Comparison of ENCODE assay signal across 13 cellular contexts in the genomic region with DNA sequence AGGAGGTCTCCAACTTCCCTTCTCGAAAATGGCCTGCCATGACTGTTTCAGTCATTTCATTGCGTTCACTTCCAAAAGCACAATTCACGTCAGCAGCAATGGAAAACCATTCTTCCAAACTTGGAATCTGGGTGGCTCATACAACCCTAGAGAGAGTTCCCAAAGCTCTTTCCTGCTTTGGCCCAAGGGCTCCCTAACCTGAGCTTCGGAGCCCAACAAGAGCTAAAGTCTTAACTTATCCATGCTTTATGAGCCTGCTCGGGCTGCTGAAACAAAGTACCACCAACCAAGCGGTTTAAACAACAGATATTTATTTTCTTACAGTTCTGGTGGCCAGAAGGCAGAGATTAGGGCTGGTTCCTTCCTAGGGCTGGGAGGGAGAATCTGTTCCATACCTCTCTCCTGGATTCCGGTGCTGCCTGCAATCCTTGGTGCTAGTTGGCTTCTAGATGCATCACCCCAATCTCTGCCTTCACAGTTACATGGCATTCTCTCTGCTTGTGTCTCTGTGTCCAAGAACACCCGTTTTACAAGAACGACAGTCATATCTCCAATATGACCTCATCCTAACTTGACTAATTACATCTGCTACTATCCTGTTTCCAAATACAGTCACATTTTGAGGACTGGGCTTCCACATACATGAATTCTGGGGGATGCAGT. TPM values are rescaled to one million over a fixed set of nuclear protein-coding genes. Genes with fewer than 3 reads are reported as not detected.
A peak's percentile ranks its signal among the peaks of the same experiment; 100 is the strongest.
DNase-seq lines count a peak whose midpoint lies in the region; ATAC-seq and TF ChIP-seq lines count a peak whose summit lies in the region.
"Had no signal": no experiment of that assay in that cellular context is flagged by ENCODE, and none has a peak within 500 bp of the region (broad histone marks: within the 10 kb centered on the region; RNA-seq: fewer than 3 reads in every experiment).

No MANE protein-coding gene starts in this region.

- CTCF ChIA-PET in AG04450 (lab: Charles Lee): no interaction called here

- H3K4me2 ChIP-seq in GM23338: no peak overlapping the region

- no peak overlapping the region for H3K4me3 Mint-ChIP-seq in nephron
- H3K4me3 Mint-ChIP-seq in GM23338: no peak overlapping the region

- no peaks in the 10 kb centered on the region for H4K20me1 ChIP-seq in GM23338 (replicated peaks; ENCODE audit: insufficient read depth)

- H3K9me2 ChIP-seq in GM23338 (ENCODE audit: insufficient read depth): no peaks in the 10 kb centered on the region

- no peaks in the 10 kb centered on the region for H3K9me3 ChIP-seq in AG04450 (ENCODE audit: control insufficient read depth, insufficient read depth, low read length)
- H3K9me3 ChIP-seq: mucosa of descending colon had no signal

- no peak for ATAC-seq in HG03097 (IDR thresholded peaks at IDR 0.05; ENCODE audit: low FRiP score, unreplicated experiment)
- ATAC-seq in GM23338: no peak

- no peaks in the 10 kb centered on the region for H3K36me3 ChIP-seq in GM23338 (ENCODE audit: insufficient read depth)

- H2AFZ ChIP-seq in GM23338: no peak overlapping the region

- no peaks in the 10 kb centered on the region for H3K4me1 ChIP-seq in GM23338 (ENCODE audit: insufficient read depth)

- no peaks in the 10 kb centered on the region for H3F3A ChIP-seq in GM23338 (replicated peaks; ENCODE audit: low read depth)

- DNase-seq in AG04450 (ENCODE audit: low read depth, low spot score): no peak
- peak; percentile 43 for DNase-seq in G401 (ENCODE audit: low spot score)
- DNase-seq in fibroblast of the aortic adventitia (ENCODE audit: low read depth): peak; percentile 18
- no peak for DNase-seq in HuH-7.5 (ENCODE audit: low spot score)
- no peak for DNase-seq in CD1c-positive myeloid dendritic cell (ENCODE audit: extremely low spot score)
- DNase-seq in GM23338 (ENCODE audit: low spot score): no peak
- DNase-seq: anterior cingulate cortex, foreskin fibroblast, NCI-H1105 treated with DMSO at 0.1 percent for 48 hours, NCI-H526 treated with DMSO at 0.1 percent for 48 hours had no signal

- no peak for TF ChIP-seq CTCF in AG04450 (IDR thresholded peaks at IDR 0.05; ENCODE audit: low read depth, low read length)
- TF ChIP-seq CTCF in fibroblast of the aortic adventitia (IDR thresholded peaks at IDR 0.05; ENCODE audit: insufficient read depth, low read length): no peak
- TF ChIP-seq CTCF in nephron (IDR thresholded peaks at IDR 0.05; ENCODE audit: unreplicated experiment in 3 of 3): no peak
- TF ChIP-seq CTCF in GM23338 (conservative IDR thresholded peaks at IDR 0.05; ENCODE audit: low read depth in 2 of 2): no peak

- H3K36me3 Mint-ChIP-seq in nephron (ENCODE audit: low read depth) (no peaks in the 10 kb centered on the region), GM23338 (ENCODE audit: low read depth) (no peaks in the 10 kb centered on the region)

- H3K27ac ChIP-seq in AG04450 (ENCODE audit: low read depth, low read length): peak overlapping the region; percentile 47
- H3K27ac ChIP-seq in GM23338 (ENCODE audit: low read depth): no peak overlapping the region

- H3K27me3 ChIP-seq in AG04450 (ENCODE audit: control insufficient read depth, insufficient read depth, low read length) (peaks cover 55% of the 10 kb centered on the region), GM23338 (ENCODE audit: insufficient read depth) (no peaks in the 10 kb centered on the region)

- H3K79me2 ChIP-seq in GM23338 (replicated peaks; ENCODE audit: insufficient read depth): no peaks in the 10 kb centered on the region

- H3K4me3 ChIP-seq in AG04450 (ENCODE audit: low read depth, low read length) (no peak overlapping the region), fibroblast of the aortic adventitia (ENCODE audit: low read depth, low read length) (no peak overlapping the region), GM23338 (no peak overlapping the region)
- H3K4me3 ChIP-seq: mucosa of descending colon had no signal

- H3K4me1 Mint-ChIP-seq in nephron (peaks cover 26% of the 10 kb centered on the region), GM23338 (peaks cover 15% of the 10 kb centered on the region; the same call in 2 of the 3 replicates)

- POLR2A ChIA-PET in AG04450 (lab: Yijun Ruan, JAX): no interaction called here

- H3K27me3 Mint-ChIP-seq in nephron (ENCODE audit: low read depth) (peaks cover 38% of the 10 kb centered on the region), GM23338 (ENCODE audit: insufficient read depth, low read depth, poor library complexity) (peaks cover 2% of the 10 kb centered on the region)

- in situ Hi-C loops in G401 (cut with HindIII; ENCODE audit: low sequenced_read_pairs): no loop called here

- H3K9me3 Mint-ChIP-seq in nephron: peaks cover 4% of the 10 kb centered on the region
- H3K9me3 Mint-ChIP-seq in GM23338: no peaks in the 10 kb centered on the region

- H3K27ac Mint-ChIP-seq in nephron (peak overlapping the region; percentile 62 to 94 (median 88)), GM23338 (no peak overlapping the region)

TF ChIP-seq in GM23338, 12 proteins besides CTCF, POLR2A, EP300 and RAD21 (continues in another document):
- TF ChIP-seq ZNF331 (CRISPR knock-in tag; IDR thresholded peaks at IDR 0.05; ENCODE audit: low read depth) (no peak), EZH2phosphoT487 (IDR thresholded peaks at IDR 0.05; ENCODE audit: unreplicated experiment) (no peak), ZNF114 (CRISPR knock-in tag; IDR thresholded peaks at IDR 0.05) (no peak), NANOG (IDR thresholded peaks at IDR 0.05; ENCODE audit: borderline replicate concordance) (no peak), STAT1 (IDR thresholded peaks at IDR 0.05; ENCODE audit: unreplicated experiment) (no peak), JUNB (IDR thresholded peaks at IDR 0.05; ENCODE audit: unreplicated experiment) (no peak), CREB1 (CRISPR knock-in tag; IDR thresholded peaks at IDR 0.05; ENCODE audit: low read depth) (no peak), EZH2 (IDR thresholded peaks at IDR 0.05; ENCODE audit: low read depth, unreplicated experiment) (no peak)
- TF ChIP-seq, protein P1, sequence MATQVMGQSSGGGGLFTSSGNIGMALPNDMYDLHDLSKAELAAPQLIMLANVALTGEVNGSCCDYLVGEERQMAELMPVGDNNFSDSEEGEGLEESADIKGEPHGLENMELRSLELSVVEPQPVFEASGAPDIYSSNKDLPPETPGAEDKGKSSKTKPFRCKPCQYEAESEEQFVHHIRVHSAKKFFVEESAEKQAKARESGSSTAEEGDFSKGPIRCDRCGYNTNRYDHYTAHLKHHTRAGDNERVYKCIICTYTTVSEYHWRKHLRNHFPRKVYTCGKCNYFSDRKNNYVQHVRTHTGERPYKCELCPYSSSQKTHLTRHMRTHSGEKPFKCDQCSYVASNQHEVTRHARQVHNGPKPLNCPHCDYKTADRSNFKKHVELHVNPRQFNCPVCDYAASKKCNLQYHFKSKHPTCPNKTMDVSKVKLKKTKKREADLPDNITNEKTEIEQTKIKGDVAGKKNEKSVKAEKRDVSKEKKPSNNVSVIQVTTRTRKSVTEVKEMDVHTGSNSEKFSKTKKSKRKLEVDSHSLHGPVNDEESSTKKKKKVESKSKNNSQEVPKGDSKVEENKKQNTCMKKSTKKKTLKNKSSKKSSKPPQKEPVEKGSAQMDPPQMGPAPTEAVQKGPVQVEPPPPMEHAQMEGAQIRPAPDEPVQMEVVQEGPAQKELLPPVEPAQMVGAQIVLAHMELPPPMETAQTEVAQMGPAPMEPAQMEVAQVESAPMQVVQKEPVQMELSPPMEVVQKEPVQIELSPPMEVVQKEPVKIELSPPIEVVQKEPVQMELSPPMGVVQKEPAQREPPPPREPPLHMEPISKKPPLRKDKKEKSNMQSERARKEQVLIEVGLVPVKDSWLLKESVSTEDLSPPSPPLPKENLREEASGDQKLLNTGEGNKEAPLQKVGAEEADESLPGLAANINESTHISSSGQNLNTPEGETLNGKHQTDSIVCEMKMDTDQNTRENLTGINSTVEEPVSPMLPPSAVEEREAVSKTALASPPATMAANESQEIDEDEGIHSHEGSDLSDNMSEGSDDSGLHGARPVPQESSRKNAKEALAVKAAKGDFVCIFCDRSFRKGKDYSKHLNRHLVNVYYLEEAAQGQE (IDR thresholded peaks at IDR 0.05; ENCODE audit: unreplicated experiment): no peak

RNA-seq across cellular contexts. Expression of a gene that starts 33.5 kb away (rescaled TPM):
- 0.12 TPM in 1 of 2 replicates, not detected in the other for polyA plus RNA-seq in AG04450 (2011; rRNA removed)
- 0.83 TPM in 1 of 2 replicates, not detected in the other for polyA minus RNA-seq in AG04450 (2011; rRNA and poly(A)+ RNA removed)
- total RNA-seq in G401 (2014; rRNA removed; shearing (Covaris generic)): 0.06 and 2.2 TPM in 2 replicates
- 6.4 TPM in 1 of 2 replicates, not detected in the other for total RNA-seq in fibroblast of the aortic adventitia (ENCODE audit: low replicate concordance)
- total RNA-seq in GM23338 (2014; rRNA removed; shearing (Covaris generic)): not detected in 2 replicates
- polyA plus RNA-seq in GM23338 (2016; fragmentation: Nextera tagmentation; extraction: Ambion mirVana): not detected in 2 replicates

Comparison
In these comparisons a context has a peak if more than half of its experiments do, and no peak if none do; other contexts are left out.
1. DNase-seq: peak in G401 (single experiment) and fibroblast of the aortic adventitia (single experiment); none in AG04450 (single experiment), HuH-7.5 (single experiment), CD1c-positive myeloid dendritic cell (single experiment) and GM23338 (single experiment).